Comparison of ENCODE assay signal across 8 cellular contexts in the genomic region with DNA sequence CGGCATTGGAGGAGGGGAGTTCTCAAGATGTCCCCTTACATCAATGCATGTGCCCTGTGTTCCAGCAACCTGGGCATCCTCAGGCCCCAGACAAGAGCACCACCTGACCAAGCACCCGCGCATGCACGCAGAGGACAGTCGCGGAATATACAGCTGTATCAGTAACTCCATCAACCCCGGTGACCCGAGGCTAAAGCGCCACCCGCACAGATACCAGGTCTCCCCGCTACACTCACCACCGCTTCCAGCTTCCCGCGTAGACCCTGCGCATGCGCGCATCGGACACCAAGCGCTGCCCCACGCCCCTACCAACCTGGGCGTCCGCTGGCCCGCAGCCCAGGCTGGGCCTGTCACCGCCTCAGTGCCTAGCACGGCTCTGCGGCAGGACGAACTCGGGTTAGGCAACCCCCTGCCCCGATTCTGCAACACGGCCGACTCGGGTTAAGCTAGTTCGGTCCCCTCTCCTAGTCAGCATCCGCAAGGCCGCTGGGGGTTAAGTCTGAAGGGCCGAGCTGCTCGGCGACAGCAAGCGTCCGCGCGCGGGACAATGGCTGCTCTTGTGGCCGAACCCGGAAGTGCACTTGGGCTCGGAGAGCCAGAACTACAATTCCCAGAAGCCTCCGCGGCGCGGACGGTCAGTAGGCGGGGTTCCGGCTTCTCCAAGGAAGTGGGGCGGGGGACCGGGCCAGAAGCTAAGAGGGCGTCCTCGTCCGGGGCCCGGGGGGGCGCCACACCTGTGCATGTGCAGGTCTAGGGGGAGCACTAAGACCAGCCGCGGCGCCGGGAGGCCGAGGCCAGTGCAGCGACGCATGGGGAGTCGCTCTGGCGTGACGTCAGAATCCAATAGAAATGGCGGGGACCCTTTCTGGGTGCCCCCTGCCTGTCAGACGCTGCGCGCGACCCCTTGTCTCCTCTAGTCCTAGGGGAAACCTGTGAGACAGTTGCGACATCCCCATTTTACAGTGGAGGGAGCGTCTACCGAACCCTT. TPM values are rescaled to one million over a fixed set of nuclear protein-coding genes. Genes with fewer than 3 reads are reported as not detected.
A peak's percentile ranks its signal among the peaks of the same experiment; 100 is the strongest.
DNase-seq lines count a peak whose midpoint lies in the region; ATAC-seq and TF ChIP-seq lines count a peak whose summit lies in the region.

Gene ZNF180, minus strand, starts transcription at position 561 of the 988 bp plus-strand sequence. CDS start 3,188 bp downstream, outside the sequence.

- H3K27me3 ChIP-seq in PC-9 (ENCODE audit: insufficient read depth, low read depth) (no peaks in the 10 kb centered on the region), esophagus muscularis mucosa (no peaks in the 10 kb centered on the region)

- H3K4me1 ChIP-seq in PC-9 (replicated peaks; ENCODE audit: insufficient read depth) (peaks cover 4% of the 10 kb centered on the region; the same call in 1 of the 2 replicates), esophagus muscularis mucosa (peaks cover 11 to 29% (median 20%) of the 10 kb centered on the region in 4 donors)

- H3K9me3 ChIP-seq in PC-9 (ENCODE audit: insufficient read depth, low read depth): peaks cover 47% of the 10 kb centered on the region
- peaks cover 0 to 38% (median 27%) of the 10 kb centered on the region in 4 donors for H3K9me3 ChIP-seq in esophagus muscularis mucosa

- H4K20me1 ChIP-seq in PC-9 (ENCODE audit: insufficient read depth): no peaks in the 10 kb centered on the region

- CTCF ChIA-PET in PC-9 (lab: Charles Lee): interaction anchor here (0.6 kb wide), 1 partner anchor 148 kb away, joined by 3 read pairs; no protein-coding TSS in a partner anchor

- intact Hi-C loops in PC-9 (cut with micrococcal nuclease; ENCODE audit: unreplicated experiment): no loop called here
- intact Hi-C loops in esophagus muscularis mucosa (cut with DNase I): no loop called here

- ATAC-seq in GM21717 (IDR thresholded peaks at IDR 0.05; ENCODE audit: unreplicated experiment): peak; percentile 82

- H3K36me3 ChIP-seq in PC-9 (ENCODE audit: low read depth): peaks cover 33% of the 10 kb centered on the region
- H3K36me3 ChIP-seq in esophagus muscularis mucosa: peaks cover 21 to 31% (median 30%) of the 10 kb centered on the region in 4 donors

- peak within 1 kb of the TSS; percentile 30 for H3K27ac ChIP-seq in PC-9
- H3K27ac ChIP-seq in esophagus muscularis mucosa (replicated peaks in 1 of 4): peak within 1 kb of the TSS; percentile 82 to 88 (median 88)

- in situ Hi-C loops in KBM-7 (cut with MboI; ENCODE audit: low pct_unique_long_range_greater_than_20kb, low sequenced_read_pairs): no loop called here

- TF ChIP-seq POLR2A in esophagus muscularis mucosa (IDR thresholded peaks at IDR 0.05; ENCODE audit: low read depth): peak; percentile 56

- H3K4me3 ChIP-seq in PC-9 (peak within 1 kb of the TSS; percentile 68), esophagus muscularis mucosa (peak within 1 kb of the TSS; percentile 76 to 97 (median 82))

- 0% methylated on average over 29 of the region's 78 CpGs for WGBS in esophagus muscularis mucosa

- peak; percentile 83 for TF ChIP-seq CTCF in PC-9 (conservative IDR thresholded peaks at IDR 0.05)
- TF ChIP-seq CTCF in esophagus muscularis mucosa (IDR thresholded peaks at IDR 0.05): peak; percentile 29 to 70 (median 42)

- peaks cover 46% of the 10 kb centered on the region for H3K79me2 ChIP-seq in PC-9 (ENCODE audit: low read depth)

- no peaks in the 10 kb centered on the region for H3K9me2 ChIP-seq in PC-9 (ENCODE audit: insufficient read depth)

- H3F3A ChIP-seq in PC-9 (ENCODE audit: insufficient read depth, low read depth): peaks cover 8% of the 10 kb centered on the region

- H2AFZ ChIP-seq in PC-9: peak within 1 kb of the TSS; percentile 95

- BruUV-seq in PC-9 (replicated peaks; lab: Mats Ljungman, UMichigan): no TSS peak

- TF ChIP-seq EP300 in esophagus muscularis mucosa (IDR thresholded peaks at IDR 0.05): no peak

- H3K4me2 ChIP-seq in PC-9: peak within 1 kb of the TSS; percentile 84

- POLR2A ChIA-PET in PC-9 (lab: Charles Lee; ENCODE audit: unreplicated experiment): interaction anchor here (0.5 to 0.7 kb wide), 3 partner anchors 106 to 592 kb away, joined by 3 to 4 read pairs (median 4); no protein-coding TSS in a partner anchor

- DNase-seq in DMS79 treated with DMSO at 0.1 percent for 48 hours (lab: John Stamatoyannopoulos, UW) (peak; percentile 91), KBM-7 (peak; percentile 98), PC-9 (peak; percentile 96 to 97), esophagus muscularis mucosa (ENCODE audit: extremely low spot score) (peak; percentile 98), myocyte (ENCODE audit: low read depth) (peak; percentile 95)
- DNase-seq in activated T-cell treated with anti-CD3 and anti-CD28 coated beads, Interleukin-2, amount 50 U/mL, for 48 hours: peak; percentile 96 to 97
- peak; percentile 91 to 93 for DNase-seq in stimulated activated CD8-positive, alpha-beta memory T cell treated with anti-CD3 and anti-CD28 coated beads, Interleukin-7, amount 100 ng/mL, for 4 hours (ENCODE audit: low read depth in 2 of 2)

RNA-seq across cellular contexts. Expression of gene ZNF180, which starts in this region (rescaled TPM):
- total RNA-seq in PC-9 (2021) (6.3 and 11.3 TPM in 2 replicates), esophagus muscularis mucosa (10 to 100 TPM in 1 of 4 donors, 1 to 10 TPM in 3; 3.8 to 16.5 (median 8.1) TPM), myocyte (7.4 and 17.9 TPM in 2 replicates)
- polyA plus RNA-seq in myocyte (2012): 2.0 TPM

Comparison
In these comparisons a context has a peak if more than half of its experiments do, and no peak if none do; other contexts are left out.
1. Peak in every context shown above with its lines: DNase-seq, ATAC-seq, H3K4me3 ChIP-seq and H3K27ac ChIP-seq.